8 cellular contexts compared by ENCODE assay signal in genomic region chr6:27188885-27189418, GRCh38. TPM values are rescaled to one million over a fixed set of nuclear protein-coding genes. Genes with fewer than 3 reads are reported as not detected.
A peak's percentile ranks its signal among the peaks of the same experiment; 100 is the strongest.
DNase-seq lines count a peak whose midpoint lies in the region; ATAC-seq and TF ChIP-seq lines count a peak whose summit lies in the region.

No MANE protein-coding gene starts in this region.

- peak overlapping the region; percentile 80 for H3K4me3 ChIP-seq in epithelial cell of proximal tubule (ENCODE audit: low read depth, low read length)
- peak overlapping the region; percentile 57 for H3K4me3 ChIP-seq in mononuclear cell (ENCODE audit: low read length)
- peak overlapping the region; percentile 69 for H3K4me3 ChIP-seq in suprapubic skin

- H3K27me3 ChIP-seq in mononuclear cell (ENCODE audit: insufficient read depth, low read length) (no peaks in the 10 kb centered on the region), suprapubic skin (no peaks in the 10 kb centered on the region)

- peak; percentile 81 for ATAC-seq in GM19395 (IDR thresholded peaks at IDR 0.05; ENCODE audit: unreplicated experiment)
- ATAC-seq in HG03520 (IDR thresholded peaks at IDR 0.05; ENCODE audit: unreplicated experiment), result peak; percentile 44

- H3K9me3 Mint-ChIP-seq in activated CD4-positive, alpha-beta T cell treated with anti-CD3 and anti-CD28 coated beads, Interleukin-2, amount 10 ng/mL, durations not matched to agents 24 days and 14 days, result no peaks in the 10 kb centered on the region

- TF ChIP-seq CTCF in epithelial cell of proximal tubule (conservative IDR thresholded peaks at IDR 0.05; ENCODE audit: low read depth, low read length) (peak; percentile 67), suprapubic skin (IDR thresholded peaks at IDR 0.05) (peak; percentile 31 to 62)

- peaks cover 15% of the 10 kb centered on the region for H3K4me1 ChIP-seq in mononuclear cell (ENCODE audit: insufficient read depth, low read length)
- peaks cover 11% of the 10 kb centered on the region for H3K4me1 ChIP-seq in suprapubic skin

- peak overlapping the region; percentile 66 for H3K27ac ChIP-seq in suprapubic skin

- 20% methylated on average over 10 of the region's 10 CpGs for WGBS in suprapubic skin

- no peak overlapping the region for H3K27ac Mint-ChIP-seq in activated CD4-positive, alpha-beta T cell treated with anti-CD3 and anti-CD28 coated beads, Interleukin-2, amount 10 ng/mL, durations not matched to agents 24 days and 14 days

- no peak for TF ChIP-seq EP300 in suprapubic skin (IDR thresholded peaks at IDR 0.05)

- H3K36me3 Mint-ChIP-seq in activated CD4-positive, alpha-beta T cell treated with anti-CD3 and anti-CD28 coated beads, Interleukin-2, amount 10 ng/mL, durations not matched to agents 24 days and 14 days (ENCODE audit: low read depth), result no peaks in the 10 kb centered on the region

- DNase-seq in COLO668 (lab: John Stamatoyannopoulos, UW; ENCODE audit: unreplicated experiment) (peak; percentile 29), NCI-H510A treated with DMSO at 0.1 percent for 48 hours (lab: John Stamatoyannopoulos, UW) (peak; percentile 84), epithelial cell of proximal tubule (ENCODE audit: low read depth) (peak; percentile 33), suprapubic skin (ENCODE audit: low spot score in 2 of 2) (no peak)
- peak; percentile 86 for DNase-seq in activated CD4-positive, alpha-beta T cell treated with anti-CD3 and anti-CD28 coated beads, Interleukin-2, amount 10 ng/mL, durations not matched to agents 24 days and 14 days

- H3K4me1 Mint-ChIP-seq in activated CD4-positive, alpha-beta T cell treated with anti-CD3 and anti-CD28 coated beads, Interleukin-2, amount 10 ng/mL, durations not matched to agents 24 days and 14 days, result peaks cover 10% of the 10 kb centered on the region

- no peaks in the 10 kb centered on the region for H3K9me3 ChIP-seq in mononuclear cell (ENCODE audit: low read depth, low read length)
- H3K9me3 ChIP-seq in suprapubic skin, result no peaks in the 10 kb centered on the region

- TF ChIP-seq POLR2A in suprapubic skin (IDR thresholded peaks at IDR 0.05), result no peak

- no peaks in the 10 kb centered on the region for H3K36me3 ChIP-seq in suprapubic skin

- peaks cover 6% of the 10 kb centered on the region for H3K27me3 Mint-ChIP-seq in activated CD4-positive, alpha-beta T cell treated with anti-CD3 and anti-CD28 coated beads, Interleukin-2, amount 10 ng/mL, durations not matched to agents 24 days and 14 days

- intact Hi-C loops in activated CD4-positive, alpha-beta T cell treated with anti-CD3 and anti-CD28 coated beads, Interleukin-2, amount 10 ng/mL, durations not matched to agents 24 days and 14 days (cut with micrococcal nuclease), result loop anchor here (1.0 to 2.0 kb wide), 7 partner anchors 11 to 714 kb away; partner anchors contain the start of gene POM121L2

- peak overlapping the region; percentile 92 for H3K4me3 Mint-ChIP-seq in activated CD4-positive, alpha-beta T cell treated with anti-CD3 and anti-CD28 coated beads, Interleukin-2, amount 10 ng/mL, durations not matched to agents 24 days and 14 days

RNA-seq across cellular contexts. Expression of gene PRSS16, which starts 58.5 kb away (rescaled TPM):
- total RNA-seq in activated CD4-positive, alpha-beta T cell treated with anti-CD3 and anti-CD28 coated beads, Interleukin-2, amount 10 ng/mL, durations not matched to agents 24 days and 14 days, result 0.31 TPM in 1 of 2 replicates, not detected in the other
- total RNA-seq in epithelial cell of proximal tubule (1.0 and 2.8 TPM in 2 replicates), mononuclear cell (0.42 TPM), suprapubic skin (10 to 100 TPM in 3 of 4 donors, 1 to 10 TPM in 1; 7.7 to 17.1 (median 13.8) TPM)

Comparison
In these comparisons a context has a peak if more than half of its experiments do, and no peak if none do; other contexts are left out.
1. DNase-seq: peak in COLO668 (single experiment), NCI-H510A treated with DMSO at 0.1 percent for 48 hours (single experiment), activated CD4-positive, alpha-beta T cell treated with anti-CD3 and anti-CD28 coated beads, Interleukin-2, amount 10 ng/mL, durations not matched to agents 24 days and 14 days (single experiment) and epithelial cell of proximal tubule (single experiment); none in suprapubic skin (0 of 2).
2. Peak in every context shown above with its lines, with median percentiles within 50 percentile points of each other: H3K4me3 ChIP-seq.